In genomic region chr7:29754874-29755490, GRCh38 we compare ENCODE assay signal across 23 cellular contexts. TPM values are rescaled to one million over a fixed set of nuclear protein-coding genes. Genes with fewer than 3 reads are reported as not detected.
"Had no signal": no experiment of that assay in that cellular context is flagged by ENCODE, and none has a peak within 500 bp of the region (broad histone marks: within the 10 kb centered on the region; RNA-seq: fewer than 3 reads in every experiment).

No MANE protein-coding gene starts in this region.

- H3K27ac ChIP-seq: heart right ventricle, hepatocyte, left lung, lower lobe of right lung, pancreas, psoas muscle, skin epidermis, tibial nerve, uterus had no signal

- DNase-seq: heart right ventricle; islet precursor cell; left colon; left lung; lower lobe of right lung; mammary epithelial cell; mesenchymal stem cell; naive thymus-derived CD8-positive, alpha-beta T cell; nucleus accumbens; pancreas; posterior cingulate gyrus; psoas muscle; retina; right cardiac atrium; stimulated activated CD4-positive, alpha-beta T cell treated with anti-CD3 and anti-CD28 coated beads, Interleukin-12 subunit alpha, Interleukin-12 subunit beta, amount 100 ng/mL, for 4 hours; stimulated activated CD4-positive, alpha-beta T cell treated with anti-CD3 and anti-CD28 coated beads, Interleukin-15, amount 100 ng/mL, for 24 hours; stimulated activated CD4-positive, alpha-beta T cell treated with anti-CD3 and anti-CD28 coated beads, Interleukin-4, amount 100 ng/mL, for 24 hours; stimulated activated naive CD4-positive, alpha-beta T cell; uterus had no signal

RNA-seq across cellular contexts. Expression of gene WIPF3, which starts 51.3 kb away (rescaled TPM):
- total RNA-seq: osteoblast had no signal
